9 cellular contexts compared by ENCODE assay signal in genomic region chrX:70422886-70423336, GRCh38. TPM values are rescaled to one million over a fixed set of nuclear protein-coding genes. Genes with fewer than 3 reads are reported as not detected.
DNase-seq lines count a peak whose midpoint lies in the region; ATAC-seq and TF ChIP-seq lines count a peak whose summit lies in the region.
"Had no signal": no experiment of that assay in that cellular context is flagged by ENCODE, and none has a peak within 500 bp of the region (broad histone marks: within the 10 kb centered on the region; RNA-seq: fewer than 3 reads in every experiment).

A gene with protein sequence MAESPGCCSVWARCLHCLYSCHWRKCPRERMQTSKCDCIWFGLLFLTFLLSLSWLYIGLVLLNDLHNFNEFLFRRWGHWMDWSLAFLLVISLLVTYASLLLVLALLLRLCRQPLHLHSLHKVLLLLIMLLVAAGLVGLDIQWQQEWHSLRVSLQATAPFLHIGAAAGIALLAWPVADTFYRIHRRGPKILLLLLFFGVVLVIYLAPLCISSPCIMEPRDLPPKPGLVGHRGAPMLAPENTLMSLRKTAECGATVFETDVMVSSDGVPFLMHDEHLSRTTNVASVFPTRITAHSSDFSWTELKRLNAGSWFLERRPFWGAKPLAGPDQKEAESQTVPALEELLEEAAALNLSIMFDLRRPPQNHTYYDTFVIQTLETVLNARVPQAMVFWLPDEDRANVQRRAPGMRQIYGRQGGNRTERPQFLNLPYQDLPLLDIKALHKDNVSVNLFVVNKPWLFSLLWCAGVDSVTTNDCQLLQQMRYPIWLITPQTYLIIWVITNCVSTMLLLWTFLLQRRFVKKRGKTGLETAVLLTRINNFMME (plus strand): TSS chrX:70423314. CDS start chrX:70424985, 1,671 bp downstream.

- in situ Hi-C loops in gastrocnemius medialis (cut with MboI; ENCODE audit: low sequenced_read_pairs in 4 of 4) = no loop called here

- H3K4me3 ChIP-seq in HUES48 (ENCODE audit: low read depth, low read length) (peak within 1 kb of the TSS; percentile 58), iPS-18a (ENCODE audit: low read length) (peak within 1 kb of the TSS; percentile 77), gastrocnemius medialis (no peak within 1 kb of the TSS)

- H3K4me1 ChIP-seq in HUES48 (ENCODE audit: control insufficient read depth, insufficient read depth, low read length) (peaks cover 18% of the 10 kb centered on the region), iPS-18a (ENCODE audit: control insufficient read depth, low read depth, low read length) (peaks cover 9% of the 10 kb centered on the region), gastrocnemius medialis (no peaks in the 10 kb centered on the region)

- no peak for TF ChIP-seq POLR2A in gastrocnemius medialis (IDR thresholded peaks at IDR 0.05)

- peak within 1 kb of the TSS; percentile 53; the same call in 1 of the 2 replicates for H3K9ac ChIP-seq in HUES48 (ENCODE audit: low read depth, low read length)
- H3K9ac ChIP-seq in iPS-18a (ENCODE audit: low read length) = peak within 1 kb of the TSS; percentile 76

- H3K36me3 Mint-ChIP-seq in activated CD8-positive, alpha-beta memory T cell treated with anti-CD3 and anti-CD28 coated beads, Interleukin-2, amount 10 ng/mL, durations not matched to agents 7 days and 5 days = peaks cover 3% of the 10 kb centered on the region

- H3K36me3 ChIP-seq in HUES48 (ENCODE audit: control insufficient read depth, insufficient read depth, low read length) (peaks cover 36% of the 10 kb centered on the region), iPS-18a (ENCODE audit: control insufficient read depth, low read depth, low read length) (peaks cover 20% of the 10 kb centered on the region), gastrocnemius medialis (no peaks in the 10 kb centered on the region)

- no peak within 1 kb of the TSS for H3K4me3 Mint-ChIP-seq in activated CD8-positive, alpha-beta memory T cell treated with anti-CD3 and anti-CD28 coated beads, Interleukin-2, amount 10 ng/mL, durations not matched to agents 7 days and 5 days

- H3K27ac Mint-ChIP-seq in activated CD8-positive, alpha-beta memory T cell treated with anti-CD3 and anti-CD28 coated beads, Interleukin-2, amount 10 ng/mL, durations not matched to agents 7 days and 5 days = no peak within 1 kb of the TSS

- H3K9me3 ChIP-seq in HUES48 (ENCODE audit: control insufficient read depth, insufficient read depth, low read length) = peaks cover 26% of the 10 kb centered on the region
- H3K9me3 ChIP-seq in iPS-18a (ENCODE audit: control insufficient read depth, low read depth, low read length) = peaks cover 5% of the 10 kb centered on the region
- H3K9me3 ChIP-seq in gastrocnemius medialis = no peaks in the 10 kb centered on the region

- CTCF ChIA-PET in activated CD8-positive, alpha-beta memory T cell treated with anti-CD3 and anti-CD28 coated beads, Interleukin-2, amount 10 ng/mL, durations not matched to agents 7 days and 5 days (lab: Charles Lee) = interaction anchor here (0.8 to 1.3 kb wide), 2 partner anchors 9 to 10 kb away, joined by 3 to 4 read pairs; no protein-coding TSS in a partner anchor

- peak; percentile 12 for DNase-seq in A172 (ENCODE audit: low spot score)
- DNase-seq in activated CD8-positive, alpha-beta memory T cell treated with anti-CD3 and anti-CD28 coated beads, Interleukin-2, amount 10 ng/mL, durations not matched to agents 7 days and 5 days = no peak
- no peak for DNase-seq in OCI-M2 (lab: John Stamatoyannopoulos, UW; ENCODE audit: unreplicated experiment)
- no peak for DNase-seq in gastrocnemius medialis
- DNase-seq: stimulated activated naive CD4-positive, alpha-beta T cell treated with Interleukin-2 at 50 U/mL for 16 hours had no signal

- no peak for TF ChIP-seq CTCF in gastrocnemius medialis (IDR thresholded peaks at IDR 0.05 in 4 of 5, conservative IDR thresholded peaks at IDR 0.05 in 1 of 5)

- H3K27ac ChIP-seq in HUES48 (ENCODE audit: low read depth, low read length) (peak within 1 kb of the TSS; percentile 85), iPS-18a (ENCODE audit: low read length) (peak within 1 kb of the TSS; percentile 35), gastrocnemius medialis (no peak within 1 kb of the TSS)

- no peaks in the 10 kb centered on the region for H3K4me1 Mint-ChIP-seq in activated CD8-positive, alpha-beta memory T cell treated with anti-CD3 and anti-CD28 coated beads, Interleukin-2, amount 10 ng/mL, durations not matched to agents 7 days and 5 days

- H3K27me3 ChIP-seq in HUES48 (ENCODE audit: control insufficient read depth, insufficient read depth, low read length) (no peaks in the 10 kb centered on the region), iPS-18a (ENCODE audit: control insufficient read depth, insufficient read depth, low read length) (no peaks in the 10 kb centered on the region), gastrocnemius medialis (peaks cover 0 to 6% (median 5%) of the 10 kb centered on the region in 3 donors)

- intact Hi-C loops in gastrocnemius medialis (cut with DNase I; ENCODE audit: low total_unique reads) = no loop called here

- ATAC-seq in SK-N-SH treated with all-trans-retinoic acid at 6 μM for 48 hours = peak; percentile 78
- no peak for ATAC-seq in activated CD8-positive, alpha-beta memory T cell treated with anti-CD3 and anti-CD28 coated beads, Interleukin-2, amount 10 ng/mL, durations not matched to agents 7 days and 5 days
- no peak for ATAC-seq in GM18907 (IDR thresholded peaks at IDR 0.05; ENCODE audit: unreplicated experiment)
- ATAC-seq in gastrocnemius medialis = no peak

- no peaks in the 10 kb centered on the region for H3K27me3 Mint-ChIP-seq in activated CD8-positive, alpha-beta memory T cell treated with anti-CD3 and anti-CD28 coated beads, Interleukin-2, amount 10 ng/mL, durations not matched to agents 7 days and 5 days

- H3K9me3 Mint-ChIP-seq in activated CD8-positive, alpha-beta memory T cell treated with anti-CD3 and anti-CD28 coated beads, Interleukin-2, amount 10 ng/mL, durations not matched to agents 7 days and 5 days (ENCODE audit: low read depth) = no peaks in the 10 kb centered on the region

TF ChIP-seq in SK-N-SH treated with all-trans-retinoic acid at 6 μM for 48 hours, 23 proteins besides CTCF, POLR2A, EP300 and RAD21:
- no peak for TF ChIP-seq ZFP3 (CRISPR knock-in tag; IDR thresholded peaks at IDR 0.05)
- no peak for TF ChIP-seq CSRNP3 (CRISPR knock-in tag; IDR thresholded peaks at IDR 0.05)
- no peak for TF ChIP-seq CSDC2 (CRISPR knock-in tag; IDR thresholded peaks at IDR 0.05)
- TF ChIP-seq, protein P1, sequence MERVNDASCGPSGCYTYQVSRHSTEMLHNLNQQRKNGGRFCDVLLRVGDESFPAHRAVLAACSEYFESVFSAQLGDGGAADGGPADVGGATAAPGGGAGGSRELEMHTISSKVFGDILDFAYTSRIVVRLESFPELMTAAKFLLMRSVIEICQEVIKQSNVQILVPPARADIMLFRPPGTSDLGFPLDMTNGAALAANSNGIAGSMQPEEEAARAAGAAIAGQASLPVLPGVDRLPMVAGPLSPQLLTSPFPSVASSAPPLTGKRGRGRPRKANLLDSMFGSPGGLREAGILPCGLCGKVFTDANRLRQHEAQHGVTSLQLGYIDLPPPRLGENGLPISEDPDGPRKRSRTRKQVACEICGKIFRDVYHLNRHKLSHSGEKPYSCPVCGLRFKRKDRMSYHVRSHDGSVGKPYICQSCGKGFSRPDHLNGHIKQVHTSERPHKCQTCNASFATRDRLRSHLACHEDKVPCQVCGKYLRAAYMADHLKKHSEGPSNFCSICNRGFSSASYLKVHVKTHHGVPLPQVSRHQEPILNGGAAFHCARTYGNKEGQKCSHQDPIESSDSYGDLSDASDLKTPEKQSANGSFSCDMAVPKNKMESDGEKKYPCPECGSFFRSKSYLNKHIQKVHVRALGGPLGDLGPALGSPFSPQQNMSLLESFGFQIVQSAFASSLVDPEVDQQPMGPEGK (CRISPR knock-in tag; IDR thresholded peaks at IDR 0.05; ENCODE audit: borderline replicate concordance) = no peak
- no peak for TF ChIP-seq ZC3H10 (CRISPR knock-in tag; IDR thresholded peaks at IDR 0.05)
- TF ChIP-seq ESRRG (CRISPR knock-in tag; IDR thresholded peaks at IDR 0.05) = no peak
- no peak for TF ChIP-seq ISL1 (CRISPR knock-in tag; IDR thresholded peaks at IDR 0.05)

RNA-seq across cellular contexts. Expression of the gene that starts here (rescaled TPM):
- total RNA-seq in A172 (2014; rRNA removed; shearing (Covaris generic)) = 0.07 and 0.12 TPM in 2 replicates
- total RNA-seq in activated CD8-positive, alpha-beta memory T cell treated with anti-CD3 and anti-CD28 coated beads, Interleukin-2, amount 10 ng/mL, durations not matched to agents 7 days and 5 days = under 1 TPM in 1 of 2 experiments, not detected in 1; 0.26 TPM
- total RNA-seq in gastrocnemius medialis = not detected

Comparison
In these comparisons a context has a peak if more than half of its experiments do, and no peak if none do; other contexts are left out.
1. Peak in DNase-seq in A172; RNA of the gene not detected or under 1 TPM.
2. H3K27ac ChIP-seq: peak in HUES48 (single experiment) and iPS-18a (single experiment); none in gastrocnemius medialis (0 of 4).
3. H3K4me3 ChIP-seq: peak in HUES48 (single experiment) and iPS-18a (single experiment); none in gastrocnemius medialis (0 of 4).